Comparison of ENCODE assay signal across 2 cellular contexts in genomic region chr4:149707862-149708261, GRCh38.
TF ChIP-seq lines count a peak whose summit lies in the region.

No MANE protein-coding gene starts in this region.

TF ChIP-seq in IMR-90, 13 proteins besides CTCF, POLR2A, EP300 and RAD21:
- no peak for TF ChIP-seq CHD1 (IDR thresholded peaks at IDR 0.05; ENCODE audit: low read depth, low read length)
- TF ChIP-seq RCOR1 (IDR thresholded peaks at IDR 0.05; ENCODE audit: insufficient replicate concordance, low read length) = no peak
- TF ChIP-seq RFX5 (IDR thresholded peaks at IDR 0.05; ENCODE audit: low read depth, low read length) = no peak
- TF ChIP-seq CEBPB (IDR thresholded peaks at IDR 0.05; ENCODE audit: low read depth, low read length) = no peak
- no peak for TF ChIP-seq USF2 (IDR thresholded peaks at IDR 0.05; ENCODE audit: low read depth, low read length)
- no peak for TF ChIP-seq FOS (IDR thresholded peaks at IDR 0.05; ENCODE audit: low read depth, low read length)
- TF ChIP-seq NFE2L2 (IDR thresholded peaks at IDR 0.05; ENCODE audit: low read depth, low read length) = no peak
- no peak for TF ChIP-seq BHLHE40 (IDR thresholded peaks at IDR 0.05; ENCODE audit: low read depth, low read length)
- TF ChIP-seq MAFK (IDR thresholded peaks at IDR 0.05; ENCODE audit: low read depth, low read length) = no peak

TF ChIP-seq in endothelial cell of umbilical vein, 7 proteins besides CTCF, POLR2A, EP300 and RAD21:
- TF ChIP-seq MYC (IDR thresholded peaks at IDR 0.05; ENCODE audit: low read depth, low read length) (no peak), MAX (IDR thresholded peaks at IDR 0.05; ENCODE audit: insufficient read depth, insufficient read length) (no peak), POLR2AphosphoS5 (IDR thresholded peaks at IDR 0.05; ENCODE audit: insufficient read depth, low read depth, low read length) (no peak), FOS (IDR thresholded peaks at IDR 0.05; ENCODE audit: borderline replicate concordance, insufficient read depth, low read length) (no peak), EZH2 (IDR thresholded peaks at IDR 0.05; ENCODE audit: borderline replicate concordance, low read depth, low read length, severe bottlenecking) (no peak), JUN (IDR thresholded peaks at IDR 0.05; ENCODE audit: borderline replicate concordance, insufficient read depth, insufficient read length, low read depth) (no peak), GATA2 (IDR thresholded peaks at IDR 0.05; ENCODE audit: insufficient read depth, insufficient read length, low read depth, low read length) (no peak)
